8 cellular contexts compared by ENCODE assay signal in genomic region chr2:9555338-9556120, GRCh38. TPM values are rescaled to one million over a fixed set of nuclear protein-coding genes. Genes with fewer than 3 reads are reported as not detected.
A peak's percentile ranks its signal among the peaks of the same experiment; 100 is the strongest.
DNase-seq lines count a peak whose midpoint lies in the region; ATAC-seq and TF ChIP-seq lines count a peak whose summit lies in the region.

TSS of gene ADAM17 (minus strand) at chr2:9555830. CDS start at chr2:9555605, 225 bp downstream.

- intact Hi-C loops in OCI-LY7 (cut with micrococcal nuclease; ENCODE audit: unreplicated experiment) = loop anchor here (1.0 to 10.0 kb wide), 3 partner anchors 75 to 489 kb away; partner anchors contain the start of genes CPSF3, ITGB1BP1, KLF11 and YWHAQ

- peak within 1 kb of the TSS; percentile 19; the same call in 1 of the 2 replicates for H2AFZ ChIP-seq in OCI-LY7 (ENCODE audit: low read length)

- H3K79me2 ChIP-seq in OCI-LY7 (ENCODE audit: insufficient read depth, low read depth, low read length) = peaks cover 65% of the 10 kb centered on the region

- ATAC-seq in GM21515 (IDR thresholded peaks at IDR 0.05; ENCODE audit: unreplicated experiment) = peak; percentile 88

- H3K9me2 ChIP-seq in OCI-LY7 (ENCODE audit: insufficient read depth, low read length) = no peaks in the 10 kb centered on the region

- peak within 1 kb of the TSS; percentile 85 for H3K4me2 ChIP-seq in OCI-LY7 (ENCODE audit: low read length)

- H3K27ac ChIP-seq in OCI-LY7 (ENCODE audit: low read depth, low read length, poor library complexity, severe bottlenecking) = peak within 1 kb of the TSS; percentile 97

- peak; percentile 94 for DNase-seq in DMS 273 treated with DMSO at 0.1 percent for 48 hours (lab: John Stamatoyannopoulos, UW)
- DNase-seq in HuH-7 (ENCODE audit: low spot score) = peak; percentile 88
- DNase-seq in OCI-LY7 (ENCODE audit: low spot score) = peak; percentile 94
- peak; percentile 87 for DNase-seq in activated T-cell treated with anti-CD3 and anti-CD28 coated beads for 24 hours (ENCODE audit: low read depth)
- DNase-seq in epithelial cell of esophagus (ENCODE audit: low read depth) = peak; percentile 98
- peak; percentile 95 for DNase-seq in mucosa of gallbladder (ENCODE audit: low spot score)
- DNase-seq in stimulated activated CD8-positive, alpha-beta memory T cell treated with anti-CD3 and anti-CD28 coated beads, Interleukin-4, amount 100 ng/mL, for 4 hours (ENCODE audit: low read depth in 2 of 2, low spot score in 1 of 2) = peak; percentile 47 to 74

- BruUV-seq in OCI-LY7 (replicated peaks; lab: Mats Ljungman, UMichigan) = no TSS peak

- POLR2A ChIA-PET in OCI-LY7 (lab: Charles Lee) = interaction anchor here (0.8 to 5.0 kb wide), 22 partner anchors 8 to 126 kb away, joined by 3 to 50 read pairs (median 4); no protein-coding TSS in a partner anchor

- H3K36me3 ChIP-seq in OCI-LY7 (ENCODE audit: insufficient read depth, low read length) = peaks cover 15% of the 10 kb centered on the region

- H3K4me1 ChIP-seq in OCI-LY7 (ENCODE audit: insufficient read depth, low read length, poor library complexity, severe bottlenecking) = peaks cover 30% of the 10 kb centered on the region

- CTCF ChIA-PET in OCI-LY7 (lab: Charles Lee; ENCODE audit: unreplicated experiment) = interaction anchor here (0.6 to 0.9 kb wide), 3 partner anchors 9 to 133 kb away, joined by 3 to 4 read pairs (median 3); no protein-coding TSS in a partner anchor

- H3K4me3 ChIP-seq in OCI-LY7 (ENCODE audit: low read depth, low read length, poor library complexity, severe bottlenecking) = peak within 1 kb of the TSS; percentile 89
- H3K4me3 ChIP-seq in epithelial cell of esophagus (ENCODE audit: low read length) = peak within 1 kb of the TSS; percentile 67

- TF ChIP-seq CTCF in OCI-LY7 (conservative IDR thresholded peaks at IDR 0.05; ENCODE audit: low read length) (peak; percentile 70), epithelial cell of esophagus (IDR thresholded peaks at IDR 0.05; ENCODE audit: insufficient read depth, low read depth, low read length, missing control alignments) (peak; percentile 44)

- no peaks in the 10 kb centered on the region for H3K9me3 ChIP-seq in OCI-LY7 (ENCODE audit: low read length)

- H4K20me1 ChIP-seq in OCI-LY7 (ENCODE audit: insufficient read depth, low read length) = peaks cover 15% of the 10 kb centered on the region; the same call in 1 of the 2 replicates

RNA-seq across cellular contexts. Expression of gene ADAM17, which starts in this region (rescaled TPM):
- total RNA-seq in OCI-LY7 (2014; rRNA removed; shearing (Covaris generic)) = 46.9 and 50.5 TPM in 2 replicates
- total RNA-seq in OCI-LY7 (2022) (83.3 and 83.9 TPM in 2 replicates), mucosa of gallbladder (22.3 TPM)

Comparison
In these comparisons a context has a peak if more than half of its experiments do, and no peak if none do; other contexts are left out.
1. Peak in every context shown above with its lines: DNase-seq, ATAC-seq, H3K4me3 ChIP-seq and H3K27ac ChIP-seq.